27 cellular contexts compared by ENCODE assay signal in the genomic region with DNA sequence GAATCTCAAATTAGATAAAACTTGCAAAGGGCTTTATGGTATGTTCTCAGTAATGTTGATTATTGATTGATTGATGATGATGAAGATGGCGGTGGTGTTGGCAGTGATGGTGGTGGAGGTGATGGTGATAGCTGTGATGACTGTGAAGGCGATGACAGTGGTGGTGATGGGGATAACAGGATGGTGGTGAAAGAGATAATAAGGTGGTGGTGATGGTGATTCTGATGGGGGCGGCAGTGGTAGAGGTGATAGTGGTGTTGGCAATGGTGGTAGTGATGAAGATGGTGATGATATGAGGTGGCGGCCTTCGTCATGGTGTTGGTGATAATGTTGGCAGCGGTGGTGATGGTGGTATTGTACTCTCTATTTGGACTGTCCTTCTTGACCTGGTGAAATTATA.
"Had no signal": no experiment of that assay in that cellular context is flagged by ENCODE, and none has a peak within 500 bp of the region (broad histone marks: within the 10 kb centered on the region; RNA-seq: fewer than 3 reads in every experiment).

No MANE protein-coding gene starts in this region.

- H3K27me3 Mint-ChIP-seq: dendritic cell treated with granulocyte-macrophage colony-stimulating factor and Interleukin-4, amounts not matched to agents 40 ng/mL and 50 ng/mL, for 4 days; naive thymus-derived CD8-positive, alpha-beta T cell; progenitor cell of endocrine pancreas had no signal

- H3K9me3 ChIP-seq: colonic mucosa, esophagus muscularis mucosa, gastroesophageal sphincter, heart left ventricle, lower lobe of right lung, thoracic aorta, tibial nerve, upper lobe of right lung, vagina had no signal

- H3K9ac ChIP-seq: neural progenitor cell, parathyroid adenoma had no signal

- FAIRE-seq: endothelial cell of umbilical vein, islet of Langerhans had no signal

- DNase-seq: colonic mucosa; effector CD8-positive, alpha-beta T cell; foreskin keratinocyte; heart left ventricle; left ventricle myocardium superior; lower lobe of right lung; naive thymus-derived CD8-positive, alpha-beta T cell; stimulated activated CD4-positive, alpha-beta T cell treated with anti-CD3 and anti-CD28 coated beads, Interleukin-12 subunit alpha, Interleukin-12 subunit beta, amount 100 ng/mL, for 4 hours; stimulated activated CD4-positive, alpha-beta T cell treated with anti-CD3 and anti-CD28 coated beads, Interleukin-1b, Interleukin-23, amount 100 ng/mL, for 48 hours; stimulated activated CD4-positive, alpha-beta T cell treated with anti-CD3 and anti-CD28 coated beads, Interleukin-4, amount 100 ng/mL, for 1 hour; stimulated activated CD8-positive, alpha-beta memory T cell treated with anti-CD3 and anti-CD28 coated beads, Interleukin-4, amount 100 ng/mL, for 48 hours; stimulated activated naive CD4-positive, alpha-beta T cell treated with Interleukin-2 at 50 U/mL for 16 hours; upper lobe of right lung had no signal

- H3K27me3 ChIP-seq: colonic mucosa, esophagus muscularis mucosa, foreskin keratinocyte, gastroesophageal sphincter, heart left ventricle, hepatocyte, neural progenitor cell, tibial nerve, upper lobe of right lung, vagina had no signal

- H3K4me3 ChIP-seq: colonic mucosa, esophagus muscularis mucosa, gastroesophageal sphincter, heart left ventricle, hepatocyte, lower lobe of right lung, neural progenitor cell, smooth muscle cell, thoracic aorta, tibial nerve, upper lobe of right lung, vagina had no signal

- H3K4me2 ChIP-seq: hepatocyte, neural progenitor cell, smooth muscle cell had no signal

- H3K36me3 ChIP-seq: colonic mucosa, heart left ventricle, lower lobe of right lung, neural progenitor cell, thoracic aorta, tibial nerve, upper lobe of right lung, vagina had no signal

- H3K27ac ChIP-seq: colonic mucosa, esophagus muscularis mucosa, foreskin keratinocyte, gastroesophageal sphincter, heart left ventricle, hepatocyte, lower lobe of right lung, neural progenitor cell, parathyroid adenoma, thoracic aorta, tibial nerve, upper lobe of right lung, vagina had no signal

- H3K4me3 Mint-ChIP-seq: dendritic cell treated with granulocyte-macrophage colony-stimulating factor and Interleukin-4, amounts not matched to agents 40 ng/mL and 50 ng/mL, for 4 days; naive thymus-derived CD8-positive, alpha-beta T cell; neural progenitor cell had no signal

- H2AFZ ChIP-seq: hepatocyte, neural progenitor cell, parathyroid adenoma had no signal

- H3K79me2 ChIP-seq: hepatocyte, parathyroid adenoma had no signal

- H3K27ac Mint-ChIP-seq: dendritic cell treated with granulocyte-macrophage colony-stimulating factor and Interleukin-4, amounts not matched to agents 40 ng/mL and 50 ng/mL, for 4 days; neural progenitor cell; progenitor cell of endocrine pancreas had no signal

- H3K4me1 ChIP-seq: colonic mucosa, esophagus muscularis mucosa, gastroesophageal sphincter, lower lobe of right lung, tibial nerve, upper lobe of right lung, vagina had no signal

- ATAC-seq: gastroesophageal sphincter; heart left ventricle; left ventricle myocardium superior; lower lobe of right lung; naive thymus-derived CD8-positive, alpha-beta T cell; sciatic nerve; upper lobe of right lung had no signal

- H3K9me3 Mint-ChIP-seq: dendritic cell treated with granulocyte-macrophage colony-stimulating factor and Interleukin-4, amounts not matched to agents 40 ng/mL and 50 ng/mL, for 4 days; naive thymus-derived CD8-positive, alpha-beta T cell; neural progenitor cell had no signal
